ENCODE assay signal across 17 cellular contexts in the genomic region with DNA sequence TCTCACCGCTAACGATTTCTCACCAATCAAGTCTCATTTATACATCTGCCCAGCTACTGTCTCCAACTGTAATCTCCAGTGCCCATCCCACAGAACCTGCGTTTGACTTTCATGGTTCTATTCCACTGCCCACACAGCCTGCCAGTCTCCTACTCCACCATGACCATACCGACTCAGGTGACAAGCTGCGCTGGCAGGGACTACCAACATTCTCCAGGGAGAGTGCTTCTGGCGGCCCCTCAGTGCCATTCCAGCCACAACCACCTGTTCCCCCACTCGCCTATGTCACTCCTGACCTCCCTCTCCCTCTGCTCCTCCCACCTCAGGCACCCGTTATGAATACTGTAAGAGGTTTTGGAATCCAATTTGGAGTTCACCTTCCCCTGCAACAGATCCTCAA.
DNase-seq lines count a peak whose midpoint lies in the region; ATAC-seq and TF ChIP-seq lines count a peak whose summit lies in the region.
"Had no signal": no experiment of that assay in that cellular context is flagged by ENCODE, and none has a peak within 500 bp of the region (broad histone marks: within the 10 kb centered on the region; RNA-seq: fewer than 3 reads in every experiment).

No MANE protein-coding gene starts in this region.

- POLR2A ChIA-PET in SK-N-SH (lab: Yijun Ruan, JAX), result no interaction called here
- POLR2A ChIA-PET in CD4-positive, alpha-beta T cell (lab: Charles Lee), result no interaction called here

- H3K79me2 ChIP-seq in SK-N-SH (ENCODE audit: insufficient read depth), result no peaks in the 10 kb centered on the region

- TF ChIP-seq RAD21 in SK-N-SH (IDR thresholded peaks at IDR 0.05; ENCODE audit: low read length), result no peak

- CTCF ChIA-PET in SK-N-SH (lab: Yijun Ruan, JAX), result interaction anchor here (0.8 to 1.3 kb wide), 3 partner anchors 8 to 193 kb away, joined by 3 read pairs; no protein-coding TSS in a partner anchor
- CTCF ChIA-PET in CD4-positive, alpha-beta T cell (lab: Charles Lee), result no interaction called here

- peaks cover 16% of the 10 kb centered on the region for H3K27me3 ChIP-seq in H7 (ENCODE audit: control insufficient read depth, insufficient read depth, low read length)
- no peaks in the 10 kb centered on the region for H3K27me3 ChIP-seq in gastrocnemius medialis
- no peaks in the 10 kb centered on the region for H3K27me3 ChIP-seq in thyroid gland
- H3K27me3 ChIP-seq in SK-N-SH (ENCODE audit: insufficient read depth), result no peaks in the 10 kb centered on the region
- no peaks in the 10 kb centered on the region for H3K27me3 ChIP-seq in CD4-positive, alpha-beta T cell (ENCODE audit: control insufficient read depth, insufficient read depth, low read length)

- no peak for TF ChIP-seq EP300 in SK-N-SH (IDR thresholded peaks at IDR 0.05; ENCODE audit: borderline replicate concordance in 1 of 2, low read depth in 1 of 2, low read length in 1 of 2)

- peaks cover 12% of the 10 kb centered on the region for H3K36me3 Mint-ChIP-seq in T-helper 17 cell (ENCODE audit: low read depth)
- peaks cover 34% of the 10 kb centered on the region for H3K36me3 Mint-ChIP-seq in CD4-positive, alpha-beta T cell (ENCODE audit: low read depth)

- in situ Hi-C loops in gastrocnemius medialis (cut with MboI; ENCODE audit: low sequenced_read_pairs in 4 of 4), result no loop called here

- no peak overlapping the region for H3K4me2 ChIP-seq in SK-N-SH
- H3K4me2 ChIP-seq: KMS-11 had no signal

- H2AFZ ChIP-seq in SK-N-SH (ENCODE audit: low read depth), result no peak overlapping the region
- H2AFZ ChIP-seq: GM23248 had no signal

- ATAC-seq in T-helper 17 cell (no peak), gastrocnemius medialis (peak; percentile 8 to 71), HG02870 (IDR thresholded peaks at IDR 0.05; ENCODE audit: unreplicated experiment) (no peak)
- no peak for ATAC-seq in CD4-positive, alpha-beta T cell (ENCODE audit: poor library complexity)
- ATAC-seq: CD8-positive, alpha-beta T cell; GM12878; HCT116 had no signal

- H3F3A ChIP-seq in SK-N-SH (replicated peaks; ENCODE audit: insufficient read depth), result no peaks in the 10 kb centered on the region

- no peak for TF ChIP-seq POLR2A in gastrocnemius medialis (IDR thresholded peaks at IDR 0.05)
- TF ChIP-seq POLR2A in thyroid gland (IDR thresholded peaks at IDR 0.05), result no peak

- no peak overlapping the region for H3K4me3 Mint-ChIP-seq in T-helper 17 cell
- H3K4me3 Mint-ChIP-seq in CD4-positive, alpha-beta T cell, result no peak overlapping the region
- H3K4me3 Mint-ChIP-seq: CD14-positive monocyte; CD8-positive, alpha-beta T cell had no signal

- no peak for TF ChIP-seq CTCF in gastrocnemius medialis (IDR thresholded peaks at IDR 0.05 in 4 of 5, conservative IDR thresholded peaks at IDR 0.05 in 1 of 5)
- TF ChIP-seq CTCF in thyroid gland (IDR thresholded peaks at IDR 0.05), result no peak
- TF ChIP-seq CTCF in SK-N-SH (IDR thresholded peaks at IDR 0.05), result no peak
- TF ChIP-seq CTCF in CD4-positive, alpha-beta T cell (IDR thresholded peaks at IDR 0.05), result no peak

- H3K4me3 ChIP-seq in H7 (ENCODE audit: insufficient read depth, low read depth, low read length) (no peak overlapping the region), gastrocnemius medialis (no peak overlapping the region), thyroid gland (replicated peaks in 1 of 3) (no peak overlapping the region), SK-N-SH (ENCODE audit: low read depth in 2 of 2, low read length in 1 of 2) (no peak overlapping the region)
- H3K4me3 ChIP-seq: GM12878, GM23248 had no signal

- no peak overlapping the region for H3K9ac ChIP-seq in SK-N-SH
- H3K9ac ChIP-seq: GM23248, KMS-11 had no signal

- intact Hi-C loops in gastrocnemius medialis (cut with DNase I; ENCODE audit: low total_unique reads), result no loop called here
- intact Hi-C loops in thyroid gland (cut with DNase I), result no loop called here
- intact Hi-C loops in CD4-positive, alpha-beta T cell (cut with DNase I, micrococcal nuclease), result no loop called here

- peak overlapping the region; percentile 84 for H3K27ac Mint-ChIP-seq in T-helper 17 cell
- no peak overlapping the region for H3K27ac Mint-ChIP-seq in CD4-positive, alpha-beta T cell
- H3K27ac Mint-ChIP-seq: CD14-positive monocyte; CD8-positive, alpha-beta T cell had no signal

- H3K9me3 Mint-ChIP-seq in CD4-positive, alpha-beta T cell, result no peaks in the 10 kb centered on the region
- H3K9me3 Mint-ChIP-seq: CD14-positive monocyte; CD8-positive, alpha-beta T cell had no signal

- no peaks in the 10 kb centered on the region for H3K27me3 Mint-ChIP-seq in T-helper 17 cell
- no peaks in the 10 kb centered on the region for H3K27me3 Mint-ChIP-seq in CD4-positive, alpha-beta T cell

- H3K36me3 ChIP-seq in H7 (replicated peaks; ENCODE audit: control insufficient read depth, insufficient read depth, low read length), result no peaks in the 10 kb centered on the region; the same call in 1 of the 2 replicates
- no peaks in the 10 kb centered on the region for H3K36me3 ChIP-seq in gastrocnemius medialis
- peaks cover 10 to 21% of the 10 kb centered on the region in 2 donors for H3K36me3 ChIP-seq in thyroid gland
- H3K36me3 ChIP-seq in SK-N-SH (replicated peaks in 1 of 2; ENCODE audit: control insufficient read depth in 1 of 2, insufficient read depth in 2 of 2, low read length in 1 of 2), result peaks cover 11 to 88% of the 10 kb centered on the region in 2 experiments

- WGBS in thyroid gland, 2 donors, result 85 to 87% methylated on average over 8 of the region's 8 CpGs
- WGBS in SK-N-SH (ENCODE audit: low lambda C conversion rate), result 92% methylated on average over 8 of the region's 8 CpGs

- no peaks in the 10 kb centered on the region for H3K9me3 ChIP-seq in T-helper 17 cell (ENCODE audit: control insufficient read depth, low read length, poor library complexity, severe bottlenecking)
- H3K9me3 ChIP-seq in gastrocnemius medialis, result no peaks in the 10 kb centered on the region
- H3K9me3 ChIP-seq in thyroid gland, result no peaks in the 10 kb centered on the region
- H3K9me3 ChIP-seq in SK-N-SH, result no peaks in the 10 kb centered on the region
- H3K9me3 ChIP-seq in CD4-positive, alpha-beta T cell (ENCODE audit: control insufficient read depth, low read length), result no peaks in the 10 kb centered on the region

- H4K20me1 ChIP-seq in SK-N-SH (ENCODE audit: insufficient read depth), result no peaks in the 10 kb centered on the region

- no peaks in the 10 kb centered on the region for H3K9me2 ChIP-seq in SK-N-SH

- H3K4me1 ChIP-seq in gastrocnemius medialis, result peaks cover 36 to 51% of the 10 kb centered on the region in 2 donors
- H3K4me1 ChIP-seq in thyroid gland, result peaks cover 17% of the 10 kb centered on the region in 2 donors
- H3K4me1 ChIP-seq in SK-N-SH (ENCODE audit: control insufficient read depth in 1 of 2, insufficient read depth in 2 of 2, low read depth in 1 of 2, low read length in 1 of 2), result peaks cover 0 to 15% of the 10 kb centered on the region in 2 experiments; a peak in 2 of 4 replicates

- H3K27ac ChIP-seq in gastrocnemius medialis, result peak overlapping the region; percentile 66 to 82 (median 74)
- H3K27ac ChIP-seq in thyroid gland, result peak overlapping the region in 1 of 3 donors; percentile 81
- H3K27ac ChIP-seq in SK-N-SH (ENCODE audit: low read depth in 2 of 2, low read length in 1 of 2), result no peak overlapping the region
- H3K27ac ChIP-seq in CD4-positive, alpha-beta T cell (ENCODE audit: low read depth, low read length), result no peak overlapping the region
- H3K27ac ChIP-seq: GM23248, HL-60, KMS-11 had no signal

- DNase-seq in H7, result peak; percentile 21
- no peak for DNase-seq in T-helper 17 cell
- DNase-seq in gastrocnemius medialis, result peak in 1 of 2 donors; percentile 82
- peak; percentile 23 to 41 for DNase-seq in thyroid gland
- DNase-seq in SK-N-SH, result no peak
- DNase-seq in CD4-positive, alpha-beta T cell, result no peak
- DNase-seq: ACHN; Calu3; CD8-positive, alpha-beta T cell; DMS79 treated with DMSO at 0.1 percent for 48 hours; GM23248 had no signal

- H3K4me1 Mint-ChIP-seq in T-helper 17 cell, result peaks cover 8% of the 10 kb centered on the region
- H3K4me1 Mint-ChIP-seq in CD4-positive, alpha-beta T cell (ENCODE audit: low read depth), result no peaks in the 10 kb centered on the region
- H3K4me1 Mint-ChIP-seq: CD14-positive monocyte had no signal

TF ChIP-seq in SK-N-SH, 30 proteins besides CTCF, POLR2A, EP300 and RAD21 (continues in another document):
- TF ChIP-seq, protein P1, sequence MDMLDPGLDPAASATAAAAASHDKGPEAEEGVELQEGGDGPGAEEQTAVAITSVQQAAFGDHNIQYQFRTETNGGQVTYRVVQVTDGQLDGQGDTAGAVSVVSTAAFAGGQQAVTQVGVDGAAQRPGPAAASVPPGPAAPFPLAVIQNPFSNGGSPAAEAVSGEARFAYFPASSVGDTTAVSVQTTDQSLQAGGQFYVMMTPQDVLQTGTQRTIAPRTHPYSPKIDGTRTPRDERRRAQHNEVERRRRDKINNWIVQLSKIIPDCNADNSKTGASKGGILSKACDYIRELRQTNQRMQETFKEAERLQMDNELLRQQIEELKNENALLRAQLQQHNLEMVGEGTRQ (IDR thresholded peaks at IDR 0.05; ENCODE audit: borderline replicate concordance, low read depth, low read length), result no peak
- no peak for TF ChIP-seq RFX5 (IDR thresholded peaks at IDR 0.05; ENCODE audit: low read length)
- TF ChIP-seq NRF1 (IDR thresholded peaks at IDR 0.05; ENCODE audit: low read depth, low read length), result no peak
- TF ChIP-seq, protein P2, sequence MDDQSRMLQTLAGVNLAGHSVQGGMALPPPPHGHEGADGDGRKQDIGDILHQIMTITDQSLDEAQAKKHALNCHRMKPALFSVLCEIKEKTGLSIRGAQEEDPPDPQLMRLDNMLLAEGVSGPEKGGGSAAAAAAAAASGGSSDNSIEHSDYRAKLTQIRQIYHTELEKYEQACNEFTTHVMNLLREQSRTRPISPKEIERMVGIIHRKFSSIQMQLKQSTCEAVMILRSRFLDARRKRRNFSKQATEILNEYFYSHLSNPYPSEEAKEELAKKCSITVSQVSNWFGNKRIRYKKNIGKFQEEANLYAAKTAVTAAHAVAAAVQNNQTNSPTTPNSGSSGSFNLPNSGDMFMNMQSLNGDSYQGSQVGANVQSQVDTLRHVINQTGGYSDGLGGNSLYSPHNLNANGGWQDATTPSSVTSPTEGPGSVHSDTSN (IDR thresholded peaks at IDR 0.05), result no peak
- no peak for TF ChIP-seq NFIC (IDR thresholded peaks at IDR 0.05; ENCODE audit: borderline replicate concordance)

Comparison
In these comparisons a context has a peak if more than half of its experiments do, and no peak if none do; other contexts are left out.
1. DNase-seq: peak in H7 (single experiment) and thyroid gland (2 of 2); none in T-helper 17 cell (0 of 3), SK-N-SH (single experiment) and CD4-positive, alpha-beta T cell (0 of 10).
2. ATAC-seq: peak in gastrocnemius medialis (2 of 2); none in T-helper 17 cell (single experiment), CD4-positive, alpha-beta T cell (single experiment) and HG02870 (single experiment).
3. H3K27ac ChIP-seq: peak in gastrocnemius medialis (4 of 4); none in SK-N-SH (0 of 2) and CD4-positive, alpha-beta T cell (single experiment).